Comparison of ENCODE assay signal across 12 cellular contexts in the genomic region with DNA sequence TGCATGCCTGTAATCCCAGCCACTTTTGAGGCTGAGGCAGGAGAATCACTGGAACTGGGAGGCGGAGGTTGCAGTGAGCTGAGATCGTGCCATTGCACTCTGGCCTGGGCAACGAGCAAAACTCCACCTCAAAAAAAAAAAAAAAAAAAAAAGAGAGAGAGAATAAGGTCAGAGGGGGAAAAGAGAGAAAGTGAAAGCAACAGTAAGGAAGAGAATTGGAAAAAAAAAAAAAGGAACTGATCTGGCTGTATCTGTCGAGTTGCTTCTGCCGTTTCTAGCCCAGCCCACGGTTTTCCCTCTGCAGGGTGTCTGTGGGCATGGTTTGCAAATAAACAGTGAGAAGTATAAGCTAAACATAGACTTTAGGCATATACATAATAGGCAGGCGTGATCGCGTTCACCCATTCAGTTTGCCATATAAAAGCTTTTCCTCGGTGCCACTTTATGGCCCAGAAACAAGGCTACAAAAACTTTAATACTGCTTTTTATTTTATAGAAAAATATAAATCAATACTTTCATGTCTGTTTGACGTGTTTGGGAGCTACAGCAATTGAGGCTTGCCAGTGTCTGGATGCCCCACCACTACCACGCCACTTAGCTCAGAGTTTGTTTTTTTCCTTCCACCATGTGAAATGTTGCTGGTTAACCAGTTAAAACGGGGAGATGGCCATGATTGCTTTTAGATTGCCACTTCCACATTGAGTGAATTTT.
DNase-seq lines count a peak whose midpoint lies in the region; ATAC-seq and TF ChIP-seq lines count a peak whose summit lies in the region.
"Had no signal": no experiment of that assay in that cellular context is flagged by ENCODE, and none has a peak within 500 bp of the region (broad histone marks: within the 10 kb centered on the region; RNA-seq: fewer than 3 reads in every experiment).

No MANE protein-coding gene starts in this region.

- H3F3A ChIP-seq in neural progenitor cell (ENCODE audit: low read depth) = peaks cover 8% of the 10 kb centered on the region

- intact Hi-C loops in activated B cell treated with CpG ODN at 0.5 μM for 24 hours (cut with micrococcal nuclease) (no loop called here), breast epithelium (cut with DNase I; ENCODE audit: low total_unique reads) (no loop called here)

- DNase-seq in activated B cell treated with CpG ODN at 0.5 μM for 24 hours = no peak
- no peak for DNase-seq in memory B cell (ENCODE audit: low spot score in 2 of 2)
- no peak for DNase-seq in neural progenitor cell (ENCODE audit: low spot score)
- DNase-seq in breast epithelium (ENCODE audit: low spot score in 2 of 2) = no peak
- no peak for DNase-seq in SK-N-DZ (ENCODE audit: low spot score)
- DNase-seq: mammary epithelial cell, trophoblast cell had no signal

- peak; percentile 66 for ATAC-seq in GM18868 (IDR thresholded peaks at IDR 0.05; ENCODE audit: unreplicated experiment)
- peak; percentile 18 for ATAC-seq in activated B cell treated with CpG ODN at 0.5 μM for 24 hours (ENCODE audit: low read depth)
- peak; percentile 62 for ATAC-seq in memory B cell (ENCODE audit: low read depth)
- no peak for ATAC-seq in HG03354 (IDR thresholded peaks at IDR 0.05; ENCODE audit: poor library complexity, severe bottlenecking, unreplicated experiment)

- no peaks in the 10 kb centered on the region for H3K27me3 ChIP-seq in BLaER1
- no peaks in the 10 kb centered on the region for H3K27me3 ChIP-seq in neural progenitor cell
- H3K27me3 ChIP-seq in breast epithelium = no peaks in the 10 kb centered on the region
- H3K27me3 ChIP-seq: adrenal gland, esophagus muscularis mucosa had no signal

- H3K4me2 ChIP-seq in BLaER1 (peak overlapping the region; percentile 73), neural progenitor cell (no peak overlapping the region)

- TF ChIP-seq POLR2A in breast epithelium (IDR thresholded peaks at IDR 0.05) = no peak

- H3K36me3 ChIP-seq in BLaER1 (no peaks in the 10 kb centered on the region), neural progenitor cell (no peaks in the 10 kb centered on the region), breast epithelium (no peaks in the 10 kb centered on the region)
- H3K36me3 ChIP-seq: adrenal gland, esophagus muscularis mucosa had no signal

- TF ChIP-seq CTCF in activated B cell treated with CpG ODN at 0.5 μM for 24 hours (IDR thresholded peaks at IDR 0.05) = no peak
- TF ChIP-seq CTCF in neural progenitor cell (IDR thresholded peaks at IDR 0.05) = no peak
- no peak for TF ChIP-seq CTCF in breast epithelium (IDR thresholded peaks at IDR 0.05)

- H3K4me1 Mint-ChIP-seq in activated B cell treated with CpG ODN at 0.5 μM for 24 hours (peaks cover 14% of the 10 kb centered on the region), memory B cell (peaks cover 8% of the 10 kb centered on the region), neural progenitor cell (peaks cover 39% of the 10 kb centered on the region)

- H3K4me3 Mint-ChIP-seq in activated B cell treated with CpG ODN at 0.5 μM for 24 hours (peak overlapping the region; percentile 72), memory B cell (peak overlapping the region; percentile 82), neural progenitor cell (no peak overlapping the region)

- no peak overlapping the region for H2AFZ ChIP-seq in neural progenitor cell (replicated peaks)

- CTCF ChIA-PET in activated B cell treated with CpG ODN at 0.5 μM for 24 hours (lab: Charles Lee) = no interaction called here

- no peaks in the 10 kb centered on the region for H3K27me3 Mint-ChIP-seq in activated B cell treated with CpG ODN at 0.5 μM for 24 hours
- peaks cover 3% of the 10 kb centered on the region for H3K27me3 Mint-ChIP-seq in memory B cell
- H3K27me3 Mint-ChIP-seq in neural progenitor cell (ENCODE audit: insufficient read depth, low read depth) = peaks cover 4% of the 10 kb centered on the region

- H3K4me3 ChIP-seq in BLaER1 (0 out of 2 replicates have a peak overlapping the region, but pooled peaks have one; percentile 15), neural progenitor cell (no peak overlapping the region), breast epithelium (no peak overlapping the region)
- H3K4me3 ChIP-seq: adrenal gland had no signal

- no peaks in the 10 kb centered on the region for H4K20me1 ChIP-seq in BLaER1
- no peaks in the 10 kb centered on the region for H4K20me1 ChIP-seq in neural progenitor cell (ENCODE audit: low read depth)

- H3K27ac ChIP-seq in BLaER1 = peak overlapping the region; percentile 39
- no peak overlapping the region for H3K27ac ChIP-seq in neural progenitor cell
- H3K27ac ChIP-seq in breast epithelium = no peak overlapping the region
- H3K27ac ChIP-seq: esophagus muscularis mucosa had no signal

- peaks cover 61% of the 10 kb centered on the region for H3K4me1 ChIP-seq in BLaER1
- H3K4me1 ChIP-seq in neural progenitor cell = peaks cover 26% of the 10 kb centered on the region
- H3K4me1 ChIP-seq in breast epithelium = no peaks in the 10 kb centered on the region
- H3K4me1 ChIP-seq: adrenal gland had no signal

- H3K27ac Mint-ChIP-seq in activated B cell treated with CpG ODN at 0.5 μM for 24 hours (peak overlapping the region; percentile 51), memory B cell (peak overlapping the region; percentile 51), neural progenitor cell (no peak overlapping the region)

- no peaks in the 10 kb centered on the region for H3K79me2 ChIP-seq in neural progenitor cell (ENCODE audit: low read depth)

- H3K36me3 Mint-ChIP-seq in activated B cell treated with CpG ODN at 0.5 μM for 24 hours (ENCODE audit: low read depth) (no peaks in the 10 kb centered on the region), memory B cell (no peaks in the 10 kb centered on the region), neural progenitor cell (peaks cover 1% of the 10 kb centered on the region)

- H3K9me3 ChIP-seq in BLaER1 = peaks cover 13% of the 10 kb centered on the region
- no peaks in the 10 kb centered on the region for H3K9me3 ChIP-seq in neural progenitor cell (ENCODE audit: low read depth)
- H3K9me3 ChIP-seq in breast epithelium = peaks cover 0 to 7% of the 10 kb centered on the region in 2 donors
- H3K9me3 ChIP-seq: adrenal gland had no signal

- POLR2A ChIA-PET in activated B cell treated with CpG ODN at 0.5 μM for 24 hours (lab: Charles Lee) = no interaction called here

- H3K9ac ChIP-seq in BLaER1 (0 out of 2 replicates have a peak overlapping the region, but pooled peaks have one; percentile 9), neural progenitor cell (no peak overlapping the region)

- peaks cover 9% of the 10 kb centered on the region for H3K9me3 Mint-ChIP-seq in activated B cell treated with CpG ODN at 0.5 μM for 24 hours
- peaks cover 5% of the 10 kb centered on the region for H3K9me3 Mint-ChIP-seq in memory B cell
- H3K9me3 Mint-ChIP-seq in neural progenitor cell = peaks cover 12% of the 10 kb centered on the region
